ENCODE assay signal across 13 cellular contexts in genomic region chr4:7800410-7800809, GRCh38.
A peak's percentile ranks its signal among the peaks of the same experiment; 100 is the strongest.
DNase-seq lines count a peak whose midpoint lies in the region; ATAC-seq and TF ChIP-seq lines count a peak whose summit lies in the region.
"Had no signal": no experiment of that assay in that cellular context is flagged by ENCODE, and none has a peak within 500 bp of the region (broad histone marks: within the 10 kb centered on the region; RNA-seq: fewer than 3 reads in every experiment).

No MANE protein-coding gene starts in this region.

- no peak for TF ChIP-seq CTCF in HFFc6 (IDR thresholded peaks at IDR 0.05)
- no peak for TF ChIP-seq CTCF in chondrocyte (IDR thresholded peaks at IDR 0.05)

- H3K36me3 Mint-ChIP-seq in HFFc6 (ENCODE audit: low read depth): peaks cover 60% of the 10 kb centered on the region
- H3K36me3 Mint-ChIP-seq in chondrocyte (ENCODE audit: low read depth): peaks cover 29% of the 10 kb centered on the region

- H3K4me1 Mint-ChIP-seq in HFFc6 (ENCODE audit: low read depth) (peaks cover 39% of the 10 kb centered on the region), chondrocyte (ENCODE audit: low read depth) (peaks cover 37% of the 10 kb centered on the region)
- H3K4me1 Mint-ChIP-seq: B cell had no signal

- intact Hi-C loops in sciatic nerve (cut with DNase I): no loop called here

- H3K27me3 Mint-ChIP-seq in HFFc6 (ENCODE audit: insufficient read depth): peaks cover 24% of the 10 kb centered on the region
- H3K27me3 Mint-ChIP-seq in chondrocyte (ENCODE audit: low read depth): no peaks in the 10 kb centered on the region
- H3K27me3 Mint-ChIP-seq: CD4-positive, alpha-beta T cell had no signal

- DNase-seq in HFFc6: no peak
- no peak for DNase-seq in chondrocyte (ENCODE audit: low spot score)
- DNase-seq in mesenteric fat pad (ENCODE audit: low spot score): peak; percentile 80
- peak; percentile 53 for DNase-seq in sciatic nerve (ENCODE audit: low spot score)
- DNase-seq in effector CD8-positive, alpha-beta T cell (lab: John Stamatoyannopoulos, UW): no peak
- DNase-seq in HPDE6-E6E7 (ENCODE audit: extremely low spot score): no peak
- DNase-seq: CD4-positive, alpha-beta T cell; DMS79; GM23248; H9 had no signal

- peak overlapping the region; percentile 51 for H3K27ac Mint-ChIP-seq in HFFc6
- H3K27ac Mint-ChIP-seq in chondrocyte (ENCODE audit: unreplicated experiment): peak overlapping the region; percentile 33
- H3K27ac Mint-ChIP-seq: B cell; CD4-positive, alpha-beta T cell had no signal

- H3K9me3 Mint-ChIP-seq in HFFc6 (peaks cover 14% of the 10 kb centered on the region; the same call in 1 of the 2 replicates), chondrocyte (ENCODE audit: low read depth) (no peaks in the 10 kb centered on the region)
- H3K9me3 Mint-ChIP-seq: CD4-positive, alpha-beta T cell had no signal

- ATAC-seq in sciatic nerve (no peak), HG03469 (IDR thresholded peaks at IDR 0.05; ENCODE audit: unreplicated experiment) (no peak)
- ATAC-seq: GM12878 had no signal

- H3K4me3 Mint-ChIP-seq in HFFc6: peak overlapping the region; percentile 6; the same call in 1 of the 2 replicates
- no peak overlapping the region for H3K4me3 Mint-ChIP-seq in chondrocyte (ENCODE audit: unreplicated experiment)
- H3K4me3 Mint-ChIP-seq: B cell; CD4-positive, alpha-beta T cell; H9 had no signal

Comparison
In these comparisons a context has a peak if more than half of its experiments do, and no peak if none do; other contexts are left out.
1. DNase-seq: peak in mesenteric fat pad (single experiment) and sciatic nerve (single experiment); none in HFFc6 (single experiment), chondrocyte (single experiment), effector CD8-positive, alpha-beta T cell (single experiment) and HPDE6-E6E7 (single experiment).